In the genomic region with DNA sequence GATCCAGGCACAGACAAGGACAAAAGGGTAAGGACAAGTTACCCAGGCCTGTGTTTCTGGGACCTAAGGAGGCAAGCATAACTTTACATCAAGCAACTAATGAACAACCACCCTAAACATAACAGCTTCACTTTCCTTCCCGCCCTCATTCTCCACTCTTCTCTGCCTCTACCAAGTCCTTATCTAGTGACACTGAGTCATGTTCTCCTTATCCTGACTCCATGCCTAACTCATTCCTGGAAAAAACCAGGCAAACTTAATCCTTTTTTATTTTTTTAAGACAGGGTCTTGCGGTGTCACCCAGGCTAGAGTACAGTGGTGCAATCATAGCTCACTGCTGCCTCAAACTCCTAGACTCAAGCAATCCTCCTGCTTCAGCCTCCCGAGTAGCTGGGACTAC, we compare ENCODE assay signal across 1 cellular context.
TF ChIP-seq lines count a peak whose summit lies in the region.

No MANE protein-coding gene starts in this region.

TF ChIP-seq in IMR-90, 13 proteins besides CTCF, POLR2A, EP300 and RAD21 (continued from another document):
- TF ChIP-seq, protein P1, sequence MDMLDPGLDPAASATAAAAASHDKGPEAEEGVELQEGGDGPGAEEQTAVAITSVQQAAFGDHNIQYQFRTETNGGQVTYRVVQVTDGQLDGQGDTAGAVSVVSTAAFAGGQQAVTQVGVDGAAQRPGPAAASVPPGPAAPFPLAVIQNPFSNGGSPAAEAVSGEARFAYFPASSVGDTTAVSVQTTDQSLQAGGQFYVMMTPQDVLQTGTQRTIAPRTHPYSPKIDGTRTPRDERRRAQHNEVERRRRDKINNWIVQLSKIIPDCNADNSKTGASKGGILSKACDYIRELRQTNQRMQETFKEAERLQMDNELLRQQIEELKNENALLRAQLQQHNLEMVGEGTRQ (IDR thresholded peaks at IDR 0.05; ENCODE audit: low read depth, low read length): no peak
TF ChIP-seq in IMR-90: peak in this region for 1.
